ENCODE assay signal across 1 cellular context in genomic region chr3:24237971-24238767, GRCh38.
TF ChIP-seq lines count a peak whose summit lies in the region.

No MANE protein-coding gene starts in this region.

TF ChIP-seq in HepG2, 621 proteins besides CTCF, POLR2A, EP300 and RAD21 (continued from another document):
- no peak for TF ChIP-seq PRDM4 (CRISPR knock-in tag; IDR thresholded peaks at IDR 0.05; ENCODE audit: borderline replicate concordance)
- TF ChIP-seq ZNF878 (CRISPR knock-in tag; IDR thresholded peaks at IDR 0.05) = no peak
- peak; percentile 48; the same call in 1 of the 2 replicates for TF ChIP-seq PATZ1 (CRISPR knock-in tag; IDR thresholded peaks at IDR 0.05)
